ENCODE assay signal across 1 cellular context in genomic region chr3:32909999-32910398, GRCh38.
TF ChIP-seq lines count a peak whose summit lies in the region.

No MANE protein-coding gene starts in this region.

TF ChIP-seq in HepG2, 621 proteins besides CTCF, POLR2A, EP300 and RAD21 (continued from another document):
- TF ChIP-seq ZNF280D (CRISPR knock-in tag; IDR thresholded peaks at IDR 0.05): no peak
- no peak for TF ChIP-seq ZNF883 (CRISPR knock-in tag; IDR thresholded peaks at IDR 0.05; ENCODE audit: not compliant biosample characterization)
- TF ChIP-seq POGZ (CRISPR knock-in tag; IDR thresholded peaks at IDR 0.05): no peak
- no peak for TF ChIP-seq TSC22D2 (CRISPR knock-in tag; IDR thresholded peaks at IDR 0.05; ENCODE audit: borderline replicate concordance)
- no peak for TF ChIP-seq FOXP1 (IDR thresholded peaks at IDR 0.05)
- TF ChIP-seq FOXP1 (CRISPR knock-in tag; IDR thresholded peaks at IDR 0.05): 0 out of 2 replicates have a peak, but pooled peaks have one; percentile 20
- no peak for TF ChIP-seq ONECUT2 (CRISPR knock-in tag; IDR thresholded peaks at IDR 0.05)
- peak; percentile 16; the same call in 1 of the 2 replicates for TF ChIP-seq STAG1 (CRISPR knock-in tag; IDR thresholded peaks at IDR 0.05)
- TF ChIP-seq ZNF17 (CRISPR knock-in tag; IDR thresholded peaks at IDR 0.05): no peak
